In the genomic region with DNA sequence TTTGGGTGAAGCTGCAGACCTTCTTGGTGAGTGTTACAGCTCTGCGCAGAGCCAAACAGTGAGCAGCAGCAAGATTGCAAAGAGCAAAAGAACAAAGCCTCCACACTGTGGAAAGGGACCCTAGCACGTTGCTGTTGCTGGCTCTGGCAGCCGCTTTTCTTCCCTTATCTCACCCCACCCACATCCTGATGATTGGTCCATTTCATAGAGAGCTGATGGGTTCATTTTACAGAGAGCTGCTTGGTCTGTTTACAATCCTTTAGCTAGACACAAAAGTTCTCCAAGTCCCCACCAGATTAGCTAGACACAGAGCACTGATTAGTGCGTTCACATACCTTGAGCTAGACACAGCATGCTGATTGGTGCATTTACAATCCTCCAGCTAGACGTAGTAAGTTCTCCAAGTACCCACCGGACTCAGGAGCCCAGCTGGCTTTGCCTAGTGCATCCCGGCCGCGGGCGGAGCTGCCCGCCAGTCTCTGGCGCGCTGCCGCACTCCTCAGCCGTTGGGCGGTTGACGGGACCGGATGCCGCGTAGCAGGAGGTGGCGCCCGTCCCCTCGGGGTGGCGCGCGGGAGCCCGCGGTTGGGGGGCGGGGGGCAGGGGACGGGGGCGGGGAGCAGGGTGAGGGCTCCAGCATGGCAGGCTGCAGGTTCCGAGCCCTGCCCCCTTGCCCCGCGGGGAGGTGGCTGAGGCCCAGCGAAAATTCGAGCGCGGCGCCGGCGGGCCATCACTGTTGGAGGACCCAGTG, we compare ENCODE assay signal across 8 cellular contexts.
DNase-seq lines count a peak whose midpoint lies in the region; TF ChIP-seq lines count a peak whose summit lies in the region.
"Not testable (repeated sequence)": the region's sequence is repeated elsewhere in the genome, so short reads cannot be mapped to it uniquely, and the experiment has no call there.

No MANE protein-coding gene starts in this region.

- TF ChIP-seq CTCF in HEK293 (tag by site-specific recombination; IDR thresholded peaks at IDR 0.05); Peyer's patch (IDR thresholded peaks at IDR 0.05): not testable (repeated sequence)

- H3K36me3 Mint-ChIP-seq in stimulated activated naive CD8-positive, alpha-beta T cell treated with anti-CD3 and anti-CD28 coated beads, Interleukin-15, Interleukin-2, amounts not matched to agents 100 ng/mL and 50 ng/mL, for 24 hours (ENCODE audit: low read depth) = not testable (repeated sequence)

- POLR2A ChIA-PET in HEK293 (lab: Yijun Ruan, JAX) = not testable (repeated sequence)

- not testable (repeated sequence) for H3K4me1 ChIP-seq in HEK293 (ENCODE audit: control insufficient read depth, insufficient read depth, low read length); Peyer's patch

- H3K27me3 Mint-ChIP-seq in stimulated activated naive CD8-positive, alpha-beta T cell treated with anti-CD3 and anti-CD28 coated beads, Interleukin-15, Interleukin-2, amounts not matched to agents 100 ng/mL and 50 ng/mL, for 24 hours = not testable (repeated sequence)

- H3K36me3 ChIP-seq in HEK293 (ENCODE audit: control insufficient read depth in 2 of 2, insufficient read depth in 1 of 2, low read length in 2 of 2); Peyer's patch: not testable (repeated sequence)

- TF ChIP-seq POLR2A in Peyer's patch (IDR thresholded peaks at IDR 0.05) = peak in 1 of 2 donors; percentile 55

- peak overlapping the region; percentile 84 for H3K4me3 Mint-ChIP-seq in stimulated activated naive CD8-positive, alpha-beta T cell treated with anti-CD3 and anti-CD28 coated beads, Interleukin-15, Interleukin-2, amounts not matched to agents 100 ng/mL and 50 ng/mL, for 24 hours

- not testable (repeated sequence) for H3K9me3 Mint-ChIP-seq in stimulated activated naive CD8-positive, alpha-beta T cell treated with anti-CD3 and anti-CD28 coated beads, Interleukin-15, Interleukin-2, amounts not matched to agents 100 ng/mL and 50 ng/mL, for 24 hours

- H3K27ac ChIP-seq in HEK293 (ENCODE audit: extremely low read depth, low read depth, low read length) (peak overlapping the region; percentile 56), Peyer's patch (peak overlapping the region; percentile 83 to 97 (median 92))

- not testable (repeated sequence) for H3K27me3 ChIP-seq in Peyer's patch

- CTCF ChIA-PET in HEK293 (lab: Yijun Ruan, JAX) = not testable (repeated sequence)

- peak overlapping the region; percentile 70 for H3K27ac Mint-ChIP-seq in stimulated activated naive CD8-positive, alpha-beta T cell treated with anti-CD3 and anti-CD28 coated beads, Interleukin-15, Interleukin-2, amounts not matched to agents 100 ng/mL and 50 ng/mL, for 24 hours

- peaks cover 13% of the 10 kb centered on the region for H3K4me1 Mint-ChIP-seq in stimulated activated naive CD8-positive, alpha-beta T cell treated with anti-CD3 and anti-CD28 coated beads, Interleukin-15, Interleukin-2, amounts not matched to agents 100 ng/mL and 50 ng/mL, for 24 hours (ENCODE audit: low read depth)

- DNase-seq in Daoy (ENCODE audit: low read depth) (peak; percentile 66), Peyer's patch (peak; percentile 60 to 88 (median 64)), activated T-cell treated with anti-CD3 and anti-CD28 coated beads for 1 hour (ENCODE audit: low read depth) (peak; percentile 60), dermis microvascular lymphatic vessel endothelial cell (ENCODE audit: low read depth in 2 of 2) (peak; percentile 15 to 72), islet precursor cell (peak; percentile 70), renal cortical epithelial cell (ENCODE audit: low read depth) (peak; percentile 34)

- H3K4me3 ChIP-seq in HEK293 (ENCODE audit: low read depth, low read length) (peak overlapping the region; percentile 38), Peyer's patch (peak overlapping the region; percentile 47 to 73 (median 64))

- H3K9me3 ChIP-seq in HEK293 (ENCODE audit: control insufficient read depth, insufficient read depth, low read depth, low read length); Peyer's patch: not testable (repeated sequence)

TF ChIP-seq in HEK293, 187 proteins besides CTCF, POLR2A, EP300 and RAD21:
- TF ChIP-seq FEZF1 (tag by site-specific recombination; IDR thresholded peaks at IDR 0.05) (0 out of 2 replicates have a peak, but pooled peaks have one; percentile 32), SP7 (tag by site-specific recombination; IDR thresholded peaks at IDR 0.05) (0 out of 2 replicates have a peak, but pooled peaks have one; percentile 15), SP2 (tag by site-specific recombination; IDR thresholded peaks at IDR 0.05) (peak; percentile 50), ZNF341 (tag by site-specific recombination; IDR thresholded peaks at IDR 0.05; ENCODE audit: low read depth) (peak; percentile 52), ZBTB8A (tag by site-specific recombination; IDR thresholded peaks at IDR 0.05) (peak; percentile 22; the same call in 1 of the 2 replicates), ZSCAN30 (tag by site-specific recombination; IDR thresholded peaks at IDR 0.05) (0 out of 2 replicates have a peak, but pooled peaks have one; percentile 10), MZF1 (tag by site-specific recombination; IDR thresholded peaks at IDR 0.05; ENCODE audit: borderline replicate concordance) (peak; percentile 17; the same call in 1 of the 2 replicates), ZNF10 (tag by site-specific recombination; IDR thresholded peaks at IDR 0.05) (0 out of 2 replicates have a peak, but pooled peaks have one; percentile 19), GLIS1 (tag by site-specific recombination; IDR thresholded peaks at IDR 0.05) (0 out of 2 replicates have a peak, but pooled peaks have one; percentile 11), ZNF629 (tag by site-specific recombination; IDR thresholded peaks at IDR 0.05) (peak; percentile 58; the same call in 1 of the 2 replicates), ZNF335 (tag by site-specific recombination; conservative IDR thresholded peaks at IDR 0.05) (peak; percentile 47; the same call in 1 of the 2 replicates), ZBTB17 (tag by site-specific recombination; IDR thresholded peaks at IDR 0.05) (peak; percentile 90), ZNF350 (tag by site-specific recombination; IDR thresholded peaks at IDR 0.05) (peak; percentile 97), ZNF660 (tag by site-specific recombination; IDR thresholded peaks at IDR 0.05) (0 out of 2 replicates have a peak, but pooled peaks have one; percentile 34), SCRT2 (tag by site-specific recombination; IDR thresholded peaks at IDR 0.05) (0 out of 2 replicates have a peak, but pooled peaks have one; percentile 22)
- TF ChIP-seq, protein P1, sequence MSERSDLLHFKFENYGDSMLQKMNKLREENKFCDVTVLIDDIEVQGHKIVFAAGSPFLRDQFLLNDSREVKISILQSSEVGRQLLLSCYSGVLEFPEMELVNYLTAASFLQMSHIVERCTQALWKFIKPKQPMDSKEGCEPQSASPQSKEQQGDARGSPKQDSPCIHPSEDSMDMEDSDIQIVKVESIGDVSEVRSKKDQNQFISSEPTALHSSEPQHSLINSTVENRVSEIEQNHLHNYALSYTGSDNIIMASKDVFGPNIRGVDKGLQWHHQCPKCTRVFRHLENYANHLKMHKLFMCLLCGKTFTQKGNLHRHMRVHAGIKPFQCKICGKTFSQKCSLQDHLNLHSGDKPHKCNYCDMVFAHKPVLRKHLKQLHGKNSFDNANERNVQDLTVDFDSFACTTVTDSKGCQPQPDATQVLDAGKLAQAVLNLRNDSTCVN (tag by site-specific recombination; optimal IDR thresholded peaks at IDR 0.05) = peak; percentile 54
- TF ChIP-seq, protein P2, sequence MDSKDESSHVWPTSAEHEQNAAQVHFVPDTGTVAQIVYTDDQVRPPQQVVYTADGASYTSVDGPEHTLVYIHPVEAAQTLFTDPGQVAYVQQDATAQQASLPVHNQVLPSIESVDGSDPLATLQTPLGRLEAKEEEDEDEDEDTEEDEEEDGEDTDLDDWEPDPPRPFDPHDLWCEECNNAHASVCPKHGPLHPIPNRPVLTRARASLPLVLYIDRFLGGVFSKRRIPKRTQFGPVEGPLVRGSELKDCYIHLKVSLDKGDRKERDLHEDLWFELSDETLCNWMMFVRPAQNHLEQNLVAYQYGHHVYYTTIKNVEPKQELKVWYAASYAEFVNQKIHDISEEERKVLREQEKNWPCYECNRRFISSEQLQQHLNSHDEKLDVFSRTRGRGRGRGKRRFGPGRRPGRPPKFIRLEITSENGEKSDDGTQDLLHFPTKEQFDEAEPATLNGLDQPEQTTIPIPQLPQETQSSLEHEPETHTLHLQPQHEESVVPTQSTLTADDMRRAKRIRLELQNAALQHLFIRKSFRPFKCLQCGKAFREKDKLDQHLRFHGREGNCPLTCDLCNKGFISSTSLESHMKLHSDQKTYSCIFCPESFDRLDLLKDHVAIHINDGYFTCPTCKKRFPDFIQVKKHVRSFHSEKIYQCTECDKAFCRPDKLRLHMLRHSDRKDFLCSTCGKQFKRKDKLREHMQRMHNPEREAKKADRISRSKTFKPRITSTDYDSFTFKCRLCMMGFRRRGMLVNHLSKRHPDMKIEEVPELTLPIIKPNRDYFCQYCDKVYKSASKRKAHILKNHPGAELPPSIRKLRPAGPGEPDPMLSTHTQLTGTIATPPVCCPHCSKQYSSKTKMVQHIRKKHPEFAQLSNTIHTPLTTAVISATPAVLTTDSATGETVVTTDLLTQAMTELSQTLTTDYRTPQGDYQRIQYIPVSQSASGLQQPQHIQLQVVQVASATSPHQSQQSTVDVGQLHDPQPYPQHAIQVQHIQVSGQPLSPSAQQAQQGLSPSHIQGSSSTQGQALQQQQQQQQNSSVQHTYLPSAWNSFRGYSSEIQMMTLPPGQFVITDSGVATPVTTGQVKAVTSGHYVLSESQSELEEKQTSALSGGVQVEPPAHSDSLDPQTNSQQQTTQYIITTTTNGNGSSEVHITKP (tag by site-specific recombination; IDR thresholded peaks at IDR 0.05) = 0 out of 2 replicates have a peak, but pooled peaks have one; percentile 31
- TF ChIP-seq, protein P3, sequence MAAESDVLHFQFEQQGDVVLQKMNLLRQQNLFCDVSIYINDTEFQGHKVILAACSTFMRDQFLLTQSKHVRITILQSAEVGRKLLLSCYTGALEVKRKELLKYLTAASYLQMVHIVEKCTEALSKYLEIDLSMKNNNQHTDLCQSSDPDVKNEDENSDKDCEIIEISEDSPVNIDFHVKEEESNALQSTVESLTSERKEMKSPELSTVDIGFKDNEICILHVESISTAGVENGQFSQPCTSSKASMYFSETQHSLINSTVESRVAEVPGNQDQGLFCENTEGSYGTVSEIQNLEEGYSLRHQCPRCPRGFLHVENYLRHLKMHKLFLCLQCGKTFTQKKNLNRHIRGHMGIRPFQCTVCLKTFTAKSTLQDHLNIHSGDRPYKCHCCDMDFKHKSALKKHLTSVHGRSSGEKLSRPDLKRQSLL (tag by site-specific recombination; IDR thresholded peaks at IDR 0.05) = peak; percentile 82; the same call in 1 of the 2 replicates

Comparison
In these comparisons a context has a peak if more than half of its experiments do, and no peak if none do; other contexts are left out.
1. Peak in every context shown above with its lines: DNase-seq, H3K4me3 ChIP-seq and H3K27ac ChIP-seq.